ENCODE assay signal across 8 cellular contexts in the genomic region with DNA sequence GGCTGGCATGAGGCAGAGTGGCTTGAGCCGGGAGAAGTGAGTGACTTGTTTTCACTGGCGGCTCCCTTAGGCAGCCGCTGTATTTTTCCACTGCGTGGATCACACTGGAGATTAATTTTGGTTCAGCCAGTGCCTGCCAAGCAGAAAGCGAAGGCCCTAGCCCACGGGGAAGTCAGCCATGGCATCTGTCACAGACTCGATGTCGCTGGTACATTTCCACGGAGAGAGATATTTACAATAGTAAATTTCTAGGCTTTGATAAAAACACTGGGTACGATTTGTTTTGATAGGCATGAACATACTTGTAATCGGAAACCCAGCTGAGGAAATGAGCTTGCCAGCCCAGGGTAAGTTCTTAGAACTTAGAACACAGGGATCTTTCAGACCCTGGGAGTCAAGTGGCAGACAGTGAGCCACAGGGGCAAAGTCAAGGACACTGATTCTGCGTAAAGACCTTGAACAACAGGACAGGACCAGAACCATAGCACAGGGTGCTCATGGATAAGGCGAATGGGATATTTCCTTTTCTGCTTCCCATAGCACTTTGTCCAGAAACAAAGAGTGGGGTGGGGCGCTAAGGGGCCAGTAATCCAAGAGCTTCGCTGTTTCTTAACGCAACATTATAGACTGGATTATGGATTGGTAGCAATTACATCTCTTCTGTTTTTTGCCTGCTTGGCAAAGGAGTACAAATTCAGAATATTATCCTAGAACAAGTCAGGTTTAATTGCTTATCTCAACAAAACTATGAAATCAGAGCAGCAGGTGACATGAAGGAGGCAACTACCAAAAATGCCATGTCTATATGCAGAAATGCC. TPM values are rescaled to one million over a fixed set of nuclear protein-coding genes. Genes with fewer than 3 reads are reported as not detected.
DNase-seq lines count a peak whose midpoint lies in the region; ATAC-seq and TF ChIP-seq lines count a peak whose summit lies in the region.

No MANE protein-coding gene starts in this region.

- H3K4me3 Mint-ChIP-seq in T-helper 17 cell: peak overlapping the region; percentile 93

- H3K27ac Mint-ChIP-seq in T-helper 17 cell: peak overlapping the region; percentile 100

- H3K36me3 ChIP-seq in tibial nerve: peaks cover 9 to 29% (median 23%) of the 10 kb centered on the region in 3 donors

- 8 to 9% methylated on average over 16 of the region's 16 CpGs for WGBS in tibial nerve, 2 donors

- no peaks in the 10 kb centered on the region for H3K27me3 ChIP-seq in tibial nerve

- H3K4me1 Mint-ChIP-seq in T-helper 17 cell: peaks cover 41% of the 10 kb centered on the region

- H3K9me3 ChIP-seq in T-helper 17 cell (ENCODE audit: control insufficient read depth, low read length, poor library complexity, severe bottlenecking) (no peaks in the 10 kb centered on the region), tibial nerve (no peaks in the 10 kb centered on the region)

- H3K4me1 ChIP-seq in tibial nerve: peaks cover 0 to 48% (median 26%) of the 10 kb centered on the region in 4 donors

- peak overlapping the region; percentile 94 to 99 (median 98) for H3K27ac ChIP-seq in tibial nerve

- peaks cover 7% of the 10 kb centered on the region for H3K27me3 Mint-ChIP-seq in T-helper 17 cell

- ATAC-seq in T-helper 17 cell: peak; percentile 5

- TF ChIP-seq POLR2A in tibial nerve (IDR thresholded peaks at IDR 0.05): peak in 1 of 2 donors; percentile 50

- TF ChIP-seq EP300 in tibial nerve (IDR thresholded peaks at IDR 0.05): peak; percentile 82 to 96

- H3K36me3 Mint-ChIP-seq in T-helper 17 cell (ENCODE audit: low read depth): peaks cover 18% of the 10 kb centered on the region

- DNase-seq in GOT3 (lab: John Stamatoyannopoulos, UW) (peak; percentile 43), T-helper 17 cell (peak in 2 of 3 donors; percentile 36 to 41), epithelial cell of esophagus (ENCODE audit: low read depth) (peak; percentile 89), middle frontal gyrus (ENCODE audit: extremely low spot score, low spot score) (peak; percentile 77), tibial nerve (ENCODE audit: low spot score in 2 of 2) (peak; percentile 71 to 89), OCI-M1 (lab: John Stamatoyannopoulos, UW) (no peak), HuH-7.5 (ENCODE audit: low spot score) (no peak)
- DNase-seq in activated CD8-positive, alpha-beta memory T cell treated with anti-CD3 and anti-CD28 coated beads, Interleukin-2, amount 50 U/mL, for 4 hours: no peak

- TF ChIP-seq CTCF in epithelial cell of esophagus (IDR thresholded peaks at IDR 0.05; ENCODE audit: insufficient read depth, low read depth, low read length, missing control alignments): no peak
- TF ChIP-seq CTCF in tibial nerve (IDR thresholded peaks at IDR 0.05): no peak

- H3K4me3 ChIP-seq in epithelial cell of esophagus (ENCODE audit: low read length) (peak overlapping the region; percentile 19), tibial nerve (peak overlapping the region; percentile 10 to 98 (median 74))

RNA-seq across cellular contexts. Expression of a gene that starts 4.5 kb away (rescaled TPM):
- total RNA-seq in T-helper 17 cell (1,000 to 10,000 TPM; 1,522 to 2,429 TPM), tibial nerve (1,000 to 10,000 TPM; 1,787 to 2,412 (median 1,885) TPM)

Comparison
In these comparisons a context has a peak if more than half of its experiments do, and no peak if none do; other contexts are left out.
1. DNase-seq: peak in GOT3 (single experiment), T-helper 17 cell (2 of 3), epithelial cell of esophagus (single experiment), middle frontal gyrus (single experiment) and tibial nerve (2 of 2); none in activated CD8-positive, alpha-beta memory T cell treated with anti-CD3 and anti-CD28 coated beads, Interleukin-2, amount 50 U/mL, for 4 hours (single experiment), OCI-M1 (single experiment) and HuH-7.5 (single experiment).